In the genomic region with DNA sequence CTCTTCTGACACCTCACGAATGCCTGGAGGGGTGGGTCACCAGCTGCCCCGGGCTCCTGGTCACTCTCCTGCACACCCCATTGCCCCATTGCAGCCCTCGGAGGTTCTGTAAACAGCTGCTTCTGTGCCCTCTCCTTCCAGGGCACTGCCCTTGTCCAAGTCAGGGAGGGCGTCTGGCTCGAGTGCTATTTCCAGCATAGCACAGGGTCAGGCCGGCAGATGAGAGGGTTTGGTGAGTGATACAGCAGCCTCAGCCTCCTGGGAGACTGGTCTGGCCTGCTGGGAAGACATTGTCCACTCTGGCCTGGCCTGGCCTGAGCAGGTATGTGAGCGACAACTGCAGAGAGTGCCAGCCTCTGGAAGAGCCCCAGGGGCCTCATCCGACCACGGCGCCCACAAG, we compare ENCODE assay signal across 38 cellular contexts.
"Had no signal": no experiment of that assay in that cellular context is flagged by ENCODE, and none has a peak within 500 bp of the region (broad histone marks: within the 10 kb centered on the region; RNA-seq: fewer than 3 reads in every experiment).

No MANE protein-coding gene starts in this region.

- DNase-seq: activated CD4-positive, alpha-beta memory T cell treated with anti-CD3 and anti-CD28 coated beads, Interleukin-2, amount 10 ng/mL, durations not matched to agents 7 days and 5 days; activated CD4-positive, alpha-beta T cell treated with anti-CD3 and anti-CD28 coated beads for 1 hour; activated CD4-positive, alpha-beta T cell treated with anti-CD3 and anti-CD28 coated beads for 48 hours; activated CD4-positive, CD25-positive, alpha-beta regulatory T cell; activated CD8-positive, alpha-beta memory T cell treated with anti-CD3 and anti-CD28 coated beads for 24 hours; activated CD8-positive, alpha-beta memory T cell treated with anti-CD3 and anti-CD28 coated beads, Interleukin-2, amount 10 ng/mL, durations not matched to agents 7 days and 5 days; activated effector memory CD4-positive, alpha-beta T cell treated with anti-CD3 and anti-CD28 coated beads, Interleukin-2, amount 50 U/mL, for 16 hours; activated naive CD4-positive, alpha-beta T cell; activated naive CD4-positive, alpha-beta T cell treated with anti-CD3 and anti-CD28 coated beads, Interleukin-2, amount 50 U/mL, for 16 hours; activated naive CD8-positive, alpha-beta T cell treated with anti-CD3 and anti-CD28 coated beads for 36 hours; activated T-cell treated with anti-CD3 and anti-CD28 coated beads, Interleukin-2, amount 50 U/mL, for 1 hour; activated T-cell treated with anti-CD3 and anti-CD28 coated beads, Interleukin-2, amount 50 U/mL, for 72 hours; amniotic stem cell; aorta; brain microvascular endothelial cell; Kasumi-1; KG1; MM.1S; MV-4-11; NCI-H1092 treated with DMSO at 0.1 percent for 48 hours; NCI-H146; NCI-H187; NCI-H2029 treated with DMSO at 0.1 percent for 48 hours; NCI-H2107; NCI-H2171; NCI-H510A; NCI-H526; NCI-H748 treated with DMSO at 0.1 percent for 48 hours; NK-92 treated with Interleukin-12 subunit alpha and Interleukin-12 subunit beta, amount 100 ng/mL, for 24 hours; Peyer's patch; RPMI8226; SW 1271; T-helper 1 cell; T-helper 2 cell; T-helper 9 cell had no signal

- H3K9me3 ChIP-seq: Peyer's patch had no signal

- H3K36me3 ChIP-seq: brain microvascular endothelial cell, cardiac muscle cell, Peyer's patch had no signal

- H3K4me3 ChIP-seq: cardiac muscle cell, Peyer's patch had no signal

- H3K27me3 ChIP-seq: brain microvascular endothelial cell, cardiac muscle cell, Peyer's patch had no signal

- H3K27ac ChIP-seq: brain microvascular endothelial cell, cardiac muscle cell, Peyer's patch, VCaP had no signal

- H3K4me1 ChIP-seq: Peyer's patch had no signal

- ATAC-seq: activated CD8-positive, alpha-beta memory T cell treated with anti-CD3 and anti-CD28 coated beads, Interleukin-2, amount 10 ng/mL, durations not matched to agents 7 days and 5 days; PC-3 had no signal
